7 cellular contexts compared by ENCODE assay signal in the genomic region with DNA sequence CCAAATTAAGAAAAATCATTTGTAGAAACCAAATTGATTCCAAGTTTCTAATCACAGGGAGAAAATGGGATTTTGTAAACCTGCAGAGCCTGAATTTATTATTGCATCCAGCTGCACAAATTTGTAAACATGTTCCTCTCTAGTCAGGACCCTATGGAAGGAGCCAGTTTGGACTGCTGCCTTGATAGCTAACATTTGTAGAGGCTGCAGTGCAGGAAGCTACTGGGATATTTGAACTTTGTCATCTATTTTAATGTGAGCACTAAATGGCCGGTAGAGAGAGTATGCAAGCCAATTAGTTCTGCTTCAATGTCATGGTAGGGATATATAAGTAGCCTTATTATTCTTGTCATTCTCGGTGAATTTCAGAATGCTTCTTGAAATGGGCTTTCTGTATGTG.
"Had no signal": no experiment of that assay in that cellular context is flagged by ENCODE, and none has a peak within 500 bp of the region (broad histone marks: within the 10 kb centered on the region; RNA-seq: fewer than 3 reads in every experiment).

No MANE protein-coding gene starts in this region.

- H3K4me3 ChIP-seq: GM23338 had no signal

- ATAC-seq: GM23338, HepG2 had no signal

- H3K27ac ChIP-seq: HL-60, KMS-11 had no signal

- DNase-seq: H9, HCEC 1CT, KBM-7 had no signal
